ENCODE assay signal across 8 cellular contexts in genomic region chr4:71188197-71188625, GRCh38.
DNase-seq lines count a peak whose midpoint lies in the region; ATAC-seq and TF ChIP-seq lines count a peak whose summit lies in the region.

No MANE protein-coding gene starts in this region.

- H3K27ac ChIP-seq in HUES6 (ENCODE audit: low read depth, low read length) (no peak overlapping the region), colonic mucosa (peak overlapping the region; percentile 64)

- no peaks in the 10 kb centered on the region for H3K36me3 ChIP-seq in HUES6 (ENCODE audit: control insufficient read depth, insufficient read depth, low read length)
- H3K36me3 ChIP-seq in colonic mucosa = no peaks in the 10 kb centered on the region

- no peaks in the 10 kb centered on the region for H3K27me3 Mint-ChIP-seq in natural killer cell (ENCODE audit: low read depth in 2 of 2)

- peak overlapping the region; percentile 97 for H3K4me3 Mint-ChIP-seq in natural killer cell

- peak overlapping the region; percentile 88 to 95 for H3K27ac Mint-ChIP-seq in natural killer cell

- no peaks in the 10 kb centered on the region for H3K9me3 Mint-ChIP-seq in natural killer cell

- TF ChIP-seq CTCF in AG09309 (IDR thresholded peaks at IDR 0.05; ENCODE audit: control insufficient read depth, insufficient read depth, low read depth, low read length, missing control alignments) (no peak), colonic mucosa (IDR thresholded peaks at IDR 0.05) (no peak), natural killer cell (IDR thresholded peaks at IDR 0.05) (no peak)

- H3K9me3 ChIP-seq in HUES6 (ENCODE audit: control insufficient read depth, insufficient read depth, low read depth, low read length) (no peaks in the 10 kb centered on the region), colonic mucosa (no peaks in the 10 kb centered on the region)

- intact Hi-C loops in colonic mucosa (cut with DNase I) (loop anchor here (5.0 kb wide), 1 partner anchor 44 kb away; no protein-coding TSS in a partner anchor), natural killer cell (cut with micrococcal nuclease) (loop anchor here (5.0 to 10.0 kb wide), 3 partner anchors 34 to 353 kb away; partner anchors contain the start of gene GRSF1)

- H3K36me3 Mint-ChIP-seq in natural killer cell = no peaks in the 10 kb centered on the region

- H3K27me3 ChIP-seq in HUES6 (ENCODE audit: control insufficient read depth, insufficient read depth, low read length) (peaks cover 52% of the 10 kb centered on the region), colonic mucosa (no peaks in the 10 kb centered on the region)

- H3K9ac ChIP-seq in HUES6 (ENCODE audit: low read length) (no peak overlapping the region), colonic mucosa (ENCODE audit: low read depth in 2 of 2, low read length in 2 of 2) (peak overlapping the region in 1 of 2 donors; percentile 77)

- peaks cover 51 to 55% of the 10 kb centered on the region in 2 donors for H3K4me1 Mint-ChIP-seq in natural killer cell

- no peak for DNase-seq in AG09309 (ENCODE audit: low read depth)
- DNase-seq in colonic mucosa = peak; percentile 28
- no peak for DNase-seq in natural killer cell
- DNase-seq in stimulated activated CD4-positive, alpha-beta T cell treated with anti-CD3 and anti-CD28 coated beads, Interleukin-4, amount 100 ng/mL, for 24 hours = no peak
- no peak for DNase-seq in activated effector memory CD4-positive, alpha-beta T cell treated with anti-CD3 and anti-CD28 coated beads, Interleukin-2, amount 50 U/mL, for 16 hours

- no peak for ATAC-seq in natural killer cell
- no peak for ATAC-seq in HG03135 (IDR thresholded peaks at IDR 0.05; ENCODE audit: unreplicated experiment)
- no peak for ATAC-seq in HG02885 (IDR thresholded peaks at IDR 0.05; ENCODE audit: poor library complexity, unreplicated experiment)

- H3K4me1 ChIP-seq in HUES6 (ENCODE audit: control insufficient read depth, insufficient read depth, low read length) (peaks cover 6% of the 10 kb centered on the region; the same call in 1 of the 2 replicates), colonic mucosa (no peaks in the 10 kb centered on the region)

- H3K4me3 ChIP-seq in AG09309 (ENCODE audit: control insufficient read depth, low read depth, low read length) = peak overlapping the region; percentile 90
- H3K4me3 ChIP-seq in HUES6 (ENCODE audit: low read depth, low read length) = peak overlapping the region; percentile 88
- H3K4me3 ChIP-seq in colonic mucosa = peak overlapping the region; percentile 67
